ENCODE assay signal across 21 cellular contexts in the genomic region with DNA sequence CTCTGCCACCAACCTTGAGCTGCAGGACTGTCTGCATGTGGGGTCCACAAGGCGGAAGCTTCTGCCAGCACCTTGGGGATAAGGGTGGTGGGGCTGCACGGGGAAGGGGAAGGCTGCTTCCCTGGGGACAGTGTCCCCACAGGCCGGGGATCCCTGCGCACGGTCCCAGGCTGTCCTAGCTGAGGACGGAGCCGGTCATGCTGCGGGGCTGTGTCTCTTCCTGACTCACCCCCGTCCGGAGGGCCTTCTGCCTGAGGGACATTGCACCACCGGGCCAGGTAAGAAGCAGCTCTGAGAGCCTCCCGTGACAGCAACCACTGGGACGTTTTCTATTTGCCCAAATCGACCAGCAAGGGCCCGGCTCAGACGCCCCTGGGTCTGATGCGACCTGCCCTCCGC. TPM values are rescaled to one million over a fixed set of nuclear protein-coding genes. Genes with fewer than 3 reads are reported as not detected.
DNase-seq lines count a peak whose midpoint lies in the region; ATAC-seq and TF ChIP-seq lines count a peak whose summit lies in the region.
"Had no signal": no experiment of that assay in that cellular context is flagged by ENCODE, and none has a peak within 500 bp of the region (broad histone marks: within the 10 kb centered on the region; RNA-seq: fewer than 3 reads in every experiment).

No MANE protein-coding gene starts in this region.

- no peaks in the 10 kb centered on the region for H3K36me3 ChIP-seq in HCT116 (ENCODE audit: control insufficient read depth in 1 of 2, insufficient read depth in 2 of 2, low read length in 2 of 2)
- no peaks in the 10 kb centered on the region for H3K36me3 ChIP-seq in WERI-Rb-1
- H3K36me3 ChIP-seq in naive thymus-derived CD4-positive, alpha-beta T cell (ENCODE audit: control insufficient read depth in 2 of 3, insufficient read depth in 3 of 3, low read length in 3 of 3), result no peaks in the 10 kb centered on the region
- H3K36me3 ChIP-seq: SJSA1 had no signal

- H3K27ac ChIP-seq in HCT116 (ENCODE audit: low read depth, low read length) (no peak overlapping the region), WERI-Rb-1 (no peak overlapping the region)
- no peak overlapping the region for H3K27ac ChIP-seq in naive thymus-derived CD4-positive, alpha-beta T cell (ENCODE audit: low read depth, low read length)
- H3K27ac ChIP-seq: 22Rv1, cardiac muscle cell, psoas muscle, SJSA1 had no signal

- H3K4me1 Mint-ChIP-seq in naive thymus-derived CD4-positive, alpha-beta T cell, result no peaks in the 10 kb centered on the region
- H3K4me1 Mint-ChIP-seq in activated CD8-positive, alpha-beta T cell treated with anti-CD3 and anti-CD28 coated beads for 36 hours (ENCODE audit: low read depth), result peaks cover 4% of the 10 kb centered on the region
- H3K4me1 Mint-ChIP-seq: activated naive CD4-positive, alpha-beta T cell treated with anti-CD3 and anti-CD28 coated beads, Interleukin-2, amount 50 U/mL, for 24 hours; activated T-helper 17 cell treated with anti-CD3 and anti-CD28 coated beads, Interleukin-2, amount 50 U/mL, for 72 hours had no signal

- TF ChIP-seq CTCF in HCT116 (IDR thresholded peaks at IDR 0.05 in 2 of 3, conservative IDR thresholded peaks at IDR 0.05 in 1 of 3; ENCODE audit: borderline replicate concordance in 1 of 3, insufficient read depth in 1 of 3, low read depth in 2 of 3, low read length in 2 of 3), result no peak
- no peak for TF ChIP-seq CTCF in WERI-Rb-1 (IDR thresholded peaks at IDR 0.05; ENCODE audit: low read depth, low read length)
- no peak for TF ChIP-seq CTCF in activated CD8-positive, alpha-beta T cell treated with anti-CD3 and anti-CD28 coated beads for 36 hours (IDR thresholded peaks at IDR 0.05)

- no peak overlapping the region for H3K27ac Mint-ChIP-seq in naive thymus-derived CD4-positive, alpha-beta T cell
- H3K27ac Mint-ChIP-seq in activated CD8-positive, alpha-beta T cell treated with anti-CD3 and anti-CD28 coated beads for 36 hours, result no peak overlapping the region
- H3K27ac Mint-ChIP-seq: activated naive CD4-positive, alpha-beta T cell treated with anti-CD3 and anti-CD28 coated beads, Interleukin-2, amount 50 U/mL, for 24 hours; activated T-helper 17 cell treated with anti-CD3 and anti-CD28 coated beads, Interleukin-2, amount 50 U/mL, for 72 hours; IgD-negative memory B cell; T-helper 1 cell treated with Interleukin-12 subunit alpha and Interleukin-12 subunit beta and Interleukin-4 antibody, amounts not matched to agents 30 μg/mL and 1 μg/mL, for 36 hours had no signal

- H3K27me3 Mint-ChIP-seq in naive thymus-derived CD4-positive, alpha-beta T cell, result no peaks in the 10 kb centered on the region
- no peaks in the 10 kb centered on the region for H3K27me3 Mint-ChIP-seq in activated CD8-positive, alpha-beta T cell treated with anti-CD3 and anti-CD28 coated beads for 36 hours
- H3K27me3 Mint-ChIP-seq: activated naive CD4-positive, alpha-beta T cell treated with anti-CD3 and anti-CD28 coated beads, Interleukin-2, amount 50 U/mL, for 24 hours had no signal

- H3K4me1 ChIP-seq in HCT116 (ENCODE audit: control insufficient read depth in 1 of 2, insufficient read depth in 2 of 2, low read length in 2 of 2), result peaks cover 9 to 15% of the 10 kb centered on the region in 2 experiments
- peaks cover 7 to 13% of the 10 kb centered on the region in 2 donors for H3K4me1 ChIP-seq in naive thymus-derived CD4-positive, alpha-beta T cell (ENCODE audit: control insufficient read depth in 2 of 2, insufficient read depth in 2 of 2, low read length in 2 of 2)
- H3K4me1 ChIP-seq: psoas muscle, SJSA1 had no signal

- no peak for TF ChIP-seq POLR2A in HCT116 (IDR thresholded peaks at IDR 0.05; ENCODE audit: borderline replicate concordance, extremely low read depth, insufficient read depth, insufficient read length)

- H3K4me2 ChIP-seq in HCT116 (ENCODE audit: low read length), result peak overlapping the region; percentile 67

- peak overlapping the region in 4 of 10 donors; percentile 63 to 70 (median 65) for H3K4me3 Mint-ChIP-seq in naive thymus-derived CD4-positive, alpha-beta T cell
- no peak overlapping the region for H3K4me3 Mint-ChIP-seq in activated CD8-positive, alpha-beta T cell treated with anti-CD3 and anti-CD28 coated beads for 36 hours
- H3K4me3 Mint-ChIP-seq: T-helper 1 cell treated with Interleukin-12 subunit alpha and Interleukin-12 subunit beta and Interleukin-4 antibody, amounts not matched to agents 30 μg/mL and 1 μg/mL, for 36 hours had no signal

- DNase-seq in DMS53 (lab: John Stamatoyannopoulos, UW), result peak; percentile 62
- DNase-seq in DMS53 treated with DMSO at 0.1 percent for 48 hours (lab: John Stamatoyannopoulos, UW; ENCODE audit: unreplicated experiment), result no peak
- no peak for DNase-seq in HCT116 (ENCODE audit: low read depth, low spot score)
- no peak for DNase-seq in WERI-Rb-1
- no peak for DNase-seq in naive thymus-derived CD4-positive, alpha-beta T cell
- no peak for DNase-seq in activated CD8-positive, alpha-beta T cell treated with anti-CD3 and anti-CD28 coated beads for 36 hours
- DNase-seq: HCEC 1CT had no signal

- POLR2A ChIA-PET in HCT116 (lab: Charles Lee), result interaction anchor here (1.3 kb wide), 1 partner anchor 283 kb away, joined by 7 read pairs; no protein-coding TSS in a partner anchor
- POLR2A ChIA-PET in naive thymus-derived CD4-positive, alpha-beta T cell (lab: Charles Lee), result interaction anchor here (1.0 to 1.5 kb wide), 3 partner anchors 148 to 232 kb away, joined by 3 to 10 read pairs (median 3); a partner anchor contains a TSS
- POLR2A ChIA-PET in activated CD8-positive, alpha-beta T cell treated with anti-CD3 and anti-CD28 coated beads for 36 hours (lab: Charles Lee), result interaction anchor here (0.6 to 0.8 kb wide), 2 partner anchors 33 to 47 kb away, joined by 3 read pairs; no protein-coding TSS in a partner anchor

- no peaks in the 10 kb centered on the region for H3K9me2 ChIP-seq in HCT116 (ENCODE audit: insufficient read depth)

- CTCF ChIA-PET in HCT116 (lab: Charles Lee), result interaction anchor here (0.6 to 2.2 kb wide), 10 partner anchors 9 to 628 kb away, joined by 3 to 38 read pairs (median 6); no protein-coding TSS in a partner anchor
- CTCF ChIA-PET in naive thymus-derived CD4-positive, alpha-beta T cell (lab: Charles Lee), result interaction anchor here (0.6 to 9.1 kb wide), 23 partner anchors 9 to 371 kb away, joined by 3 to 111 read pairs (median 3); a partner anchor contains a TSS
- CTCF ChIA-PET in activated CD8-positive, alpha-beta T cell treated with anti-CD3 and anti-CD28 coated beads for 36 hours (lab: Charles Lee), result interaction anchor here (0.7 to 2.6 kb wide), 32 partner anchors 9 to 417 kb away, joined by 3 to 31 read pairs (median 4); a partner anchor contains a TSS

- H4K20me1 ChIP-seq in HCT116 (ENCODE audit: insufficient read depth), result no peaks in the 10 kb centered on the region

- no peak for TF ChIP-seq RAD21 in HCT116 (IDR thresholded peaks at IDR 0.05; ENCODE audit: low read depth)

- no peaks in the 10 kb centered on the region for H3K9me3 Mint-ChIP-seq in naive thymus-derived CD4-positive, alpha-beta T cell
- H3K9me3 Mint-ChIP-seq in activated CD8-positive, alpha-beta T cell treated with anti-CD3 and anti-CD28 coated beads for 36 hours, result no peaks in the 10 kb centered on the region
- H3K9me3 Mint-ChIP-seq: activated naive CD4-positive, alpha-beta T cell treated with anti-CD3 and anti-CD28 coated beads, Interleukin-2, amount 50 U/mL, for 24 hours; activated T-helper 17 cell treated with anti-CD3 and anti-CD28 coated beads, Interleukin-2, amount 50 U/mL, for 72 hours; IgD-negative memory B cell; T-helper 1 cell treated with Interleukin-12 subunit alpha and Interleukin-12 subunit beta and Interleukin-4 antibody, amounts not matched to agents 30 μg/mL and 1 μg/mL, for 36 hours had no signal

- intact Hi-C loops in HCT116 (cut with micrococcal nuclease), result loop anchor here (1.0 to 10.0 kb wide), 3 partner anchors 233 to 625 kb away; no protein-coding TSS in a partner anchor
- intact Hi-C loops in naive thymus-derived CD4-positive, alpha-beta T cell (cut with micrococcal nuclease), result loop anchor here (1.0 to 5.0 kb wide), 6 partner anchors 37 to 417 kb away; a partner anchor contains a TSS
- intact Hi-C loops in activated CD8-positive, alpha-beta T cell treated with anti-CD3 and anti-CD28 coated beads for 36 hours (cut with micrococcal nuclease), result loop anchor here (5.0 to 10.0 kb wide), 2 partner anchors 235 to 282 kb away; no protein-coding TSS in a partner anchor

- RAD21 ChIA-PET in HCT116 (lab: Charles Lee; ENCODE audit: low non-redundant PET in 1 of 2, low total read pairs in 2 of 2, uncharacterized antibody in 2 of 2, unreplicated experiment in 2 of 2), result interaction anchor here (1.1 to 1.3 kb wide), 2 partner anchors 232 to 284 kb away, joined by 5 to 6 read pairs; no protein-coding TSS in a partner anchor

- no TSS peak for BruUV-seq in HCT116 (replicated peaks; lab: Mats Ljungman, UMichigan)

- H3K9ac ChIP-seq in HCT116 (ENCODE audit: low read length), result no peak overlapping the region

- no peaks in the 10 kb centered on the region for H3K27me3 ChIP-seq in HCT116 (ENCODE audit: insufficient read depth, low read length)
- no peaks in the 10 kb centered on the region for H3K27me3 ChIP-seq in WERI-Rb-1 (ENCODE audit: insufficient read depth, low read depth, severe bottlenecking)
- H3K27me3 ChIP-seq in naive thymus-derived CD4-positive, alpha-beta T cell (ENCODE audit: control insufficient read depth in 2 of 2, insufficient read depth in 2 of 2, low read length in 2 of 2), result no peaks in the 10 kb centered on the region
- H3K27me3 ChIP-seq: cardiac muscle cell, SJSA1 had no signal

- H3K4me3 ChIP-seq in HCT116 (replicated peaks in 1 of 2; ENCODE audit: low read depth in 1 of 2, low read length in 2 of 2), result peak overlapping the region; percentile 23 to 29; a peak in 3 of 4 replicates
- peak overlapping the region; percentile 50 for H3K4me3 ChIP-seq in WERI-Rb-1 (ENCODE audit: low read depth, low read length)
- H3K4me3 ChIP-seq in naive thymus-derived CD4-positive, alpha-beta T cell (ENCODE audit: low read length), result peak overlapping the region; percentile 64
- H3K4me3 ChIP-seq: cardiac muscle cell, psoas muscle, SJSA1 had no signal

- H3K9me3 ChIP-seq in HCT116 (ENCODE audit: control insufficient read depth in 1 of 2, insufficient read depth in 1 of 2, low read depth in 1 of 2, low read length in 2 of 2), result no peaks in the 10 kb centered on the region
- no peaks in the 10 kb centered on the region for H3K9me3 ChIP-seq in WERI-Rb-1 (ENCODE audit: severe bottlenecking)
- no peaks in the 10 kb centered on the region for H3K9me3 ChIP-seq in naive thymus-derived CD4-positive, alpha-beta T cell (ENCODE audit: control insufficient read depth in 2 of 3, low read length in 3 of 3)
- H3K9me3 ChIP-seq: psoas muscle, SJSA1 had no signal

- ATAC-seq in HCT116 (peak; percentile 30; the same call in 1 of the 2 replicates), GM19328 (IDR thresholded peaks at IDR 0.05; ENCODE audit: unreplicated experiment) (no peak), HG02884 (IDR thresholded peaks at IDR 0.05; ENCODE audit: unreplicated experiment) (no peak)
- ATAC-seq in naive thymus-derived CD4-positive, alpha-beta T cell, result no peak
- ATAC-seq in activated CD8-positive, alpha-beta T cell treated with anti-CD3 and anti-CD28 coated beads for 36 hours, result no peak

- no peaks in the 10 kb centered on the region for H3K79me2 ChIP-seq in HCT116 (ENCODE audit: insufficient read depth, low read length)

- no peak overlapping the region for H2AFZ ChIP-seq in HCT116 (ENCODE audit: low read depth, low read length, poor library complexity, severe bottlenecking)

- H3K36me3 Mint-ChIP-seq in naive thymus-derived CD4-positive, alpha-beta T cell, result no peaks in the 10 kb centered on the region
- H3K36me3 Mint-ChIP-seq in activated CD8-positive, alpha-beta T cell treated with anti-CD3 and anti-CD28 coated beads for 36 hours (ENCODE audit: low read depth), result no peaks in the 10 kb centered on the region
- H3K36me3 Mint-ChIP-seq: activated naive CD4-positive, alpha-beta T cell treated with anti-CD3 and anti-CD28 coated beads, Interleukin-2, amount 50 U/mL, for 24 hours; IgD-negative memory B cell had no signal

RNA-seq across cellular contexts. Expression of a gene that starts 29.9 kb away (rescaled TPM):
- not detected for total RNA-seq in HCT116 (2021; ENCODE audit: unreplicated experiment)
- not detected in 2 replicates for polyA plus RNA-seq in HCT116 (2012)
- total RNA-seq in naive thymus-derived CD4-positive, alpha-beta T cell, result not detected
- polyA plus RNA-seq in naive thymus-derived CD4-positive, alpha-beta T cell, result not detected
- total RNA-seq in activated CD8-positive, alpha-beta T cell treated with anti-CD3 and anti-CD28 coated beads for 36 hours, result not detected
- total RNA-seq: activated T-helper 17 cell treated with anti-CD3 and anti-CD28 coated beads, Interleukin-2, amount 50 U/mL, for 72 hours; aorta; cardiac muscle cell; kidney; psoas muscle; SJSA1; skeletal muscle tissue; ureter had no signal
- polyA plus RNA-seq: aorta, cardiac muscle cell, IgD-negative memory B cell, psoas muscle had no signal

RNA-seq across cellular contexts. Expression of a gene that starts 41.2 kb away (rescaled TPM):
- not detected for total RNA-seq in HCT116 (2021; ENCODE audit: unreplicated experiment)
- not detected in 2 replicates for polyA plus RNA-seq in HCT116 (2012)
- total RNA-seq in naive thymus-derived CD4-positive, alpha-beta T cell, result not detected
- polyA plus RNA-seq in naive thymus-derived CD4-positive, alpha-beta T cell, result not detected
- not detected for total RNA-seq in activated CD8-positive, alpha-beta T cell treated with anti-CD3 and anti-CD28 coated beads for 36 hours
- total RNA-seq: activated T-helper 17 cell treated with anti-CD3 and anti-CD28 coated beads, Interleukin-2, amount 50 U/mL, for 72 hours; aorta; cardiac muscle cell; kidney; psoas muscle; SJSA1; skeletal muscle tissue; ureter had no signal
- polyA plus RNA-seq: aorta, IgD-negative memory B cell, psoas muscle had no signal

RNA-seq across cellular contexts. Expression of a gene that starts 48.5 kb away (rescaled TPM):
- not detected for total RNA-seq in HCT116 (2021; ENCODE audit: unreplicated experiment)
- not detected in 2 replicates for polyA plus RNA-seq in HCT116 (2012)
- not detected for total RNA-seq in naive thymus-derived CD4-positive, alpha-beta T cell
- not detected for polyA plus RNA-seq in naive thymus-derived CD4-positive, alpha-beta T cell
- total RNA-seq in activated CD8-positive, alpha-beta T cell treated with anti-CD3 and anti-CD28 coated beads for 36 hours, result not detected
- total RNA-seq: activated T-helper 17 cell treated with anti-CD3 and anti-CD28 coated beads, Interleukin-2, amount 50 U/mL, for 72 hours; aorta; cardiac muscle cell; kidney; psoas muscle; SJSA1; skeletal muscle tissue; ureter had no signal
- polyA plus RNA-seq: aorta, cardiac muscle cell, IgD-negative memory B cell, psoas muscle had no signal

RNA-seq across cellular contexts. Expression of a gene that starts 54.8 kb away (rescaled TPM):
- 7.5 TPM for total RNA-seq in HCT116 (2021; ENCODE audit: unreplicated experiment)
- 5.6 and 5.9 TPM in 2 replicates for polyA plus RNA-seq in HCT116 (2012)
- 1 to 10 TPM in 3 of 5 experiments, under 1 TPM in 2; 0.79 to 3.3 (median 1.0) TPM for total RNA-seq in naive thymus-derived CD4-positive, alpha-beta T cell
- polyA plus RNA-seq in naive thymus-derived CD4-positive, alpha-beta T cell, result under 1 TPM; 0.06 to 0.66 TPM
- 1 to 10 TPM; 1.8 to 1.9 TPM for total RNA-seq in activated CD8-positive, alpha-beta T cell treated with anti-CD3 and anti-CD28 coated beads for 36 hours
